ENCODE assay signal across 1 cellular context in the genomic region with DNA sequence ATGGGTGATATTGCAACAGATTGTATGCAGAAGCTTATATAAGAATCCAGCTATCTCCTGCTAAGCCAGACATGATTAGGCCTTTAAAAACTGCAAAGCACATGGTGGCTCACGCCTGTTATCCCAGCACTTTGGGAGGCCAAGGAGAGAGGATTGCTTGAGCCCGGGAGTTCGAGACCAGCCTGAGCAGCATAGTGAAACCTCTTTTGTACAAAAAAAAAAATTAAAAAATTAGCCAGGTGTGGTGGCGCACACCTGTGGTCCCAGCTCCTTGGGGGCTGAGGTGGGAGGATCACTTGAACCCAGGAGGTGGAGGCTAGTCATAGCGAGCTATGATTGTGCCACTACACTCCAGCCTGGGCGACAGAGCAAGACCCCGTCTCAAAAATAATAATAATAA.
TF ChIP-seq lines count a peak whose summit lies in the region.

No MANE protein-coding gene starts in this region.

TF ChIP-seq in HepG2, 621 proteins besides CTCF, POLR2A, EP300 and RAD21:
- TF ChIP-seq CEBPB (IDR thresholded peaks at IDR 0.05; ENCODE audit: borderline replicate concordance, low read depth, low read length) (0 out of 2 replicates have a peak, but pooled peaks have one; percentile 4), ZNF460 (CRISPR knock-in tag; IDR thresholded peaks at IDR 0.05; ENCODE audit: borderline replicate concordance) (peak; percentile 21; the same call in 1 of the 2 replicates), KLF12 (CRISPR knock-in tag; IDR thresholded peaks at IDR 0.05; ENCODE audit: borderline replicate concordance) (no peak)
- TF ChIP-seq, protein P1, sequence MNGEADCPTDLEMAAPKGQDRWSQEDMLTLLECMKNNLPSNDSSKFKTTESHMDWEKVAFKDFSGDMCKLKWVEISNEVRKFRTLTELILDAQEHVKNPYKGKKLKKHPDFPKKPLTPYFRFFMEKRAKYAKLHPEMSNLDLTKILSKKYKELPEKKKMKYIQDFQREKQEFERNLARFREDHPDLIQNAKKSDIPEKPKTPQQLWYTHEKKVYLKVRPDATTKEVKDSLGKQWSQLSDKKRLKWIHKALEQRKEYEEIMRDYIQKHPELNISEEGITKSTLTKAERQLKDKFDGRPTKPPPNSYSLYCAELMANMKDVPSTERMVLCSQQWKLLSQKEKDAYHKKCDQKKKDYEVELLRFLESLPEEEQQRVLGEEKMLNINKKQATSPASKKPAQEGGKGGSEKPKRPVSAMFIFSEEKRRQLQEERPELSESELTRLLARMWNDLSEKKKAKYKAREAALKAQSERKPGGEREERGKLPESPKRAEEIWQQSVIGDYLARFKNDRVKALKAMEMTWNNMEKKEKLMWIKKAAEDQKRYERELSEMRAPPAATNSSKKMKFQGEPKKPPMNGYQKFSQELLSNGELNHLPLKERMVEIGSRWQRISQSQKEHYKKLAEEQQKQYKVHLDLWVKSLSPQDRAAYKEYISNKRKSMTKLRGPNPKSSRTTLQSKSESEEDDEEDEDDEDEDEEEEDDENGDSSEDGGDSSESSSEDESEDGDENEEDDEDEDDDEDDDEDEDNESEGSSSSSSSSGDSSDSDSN (CRISPR knock-in tag; IDR thresholded peaks at IDR 0.05) = no peak
- TF ChIP-seq, protein P2, sequence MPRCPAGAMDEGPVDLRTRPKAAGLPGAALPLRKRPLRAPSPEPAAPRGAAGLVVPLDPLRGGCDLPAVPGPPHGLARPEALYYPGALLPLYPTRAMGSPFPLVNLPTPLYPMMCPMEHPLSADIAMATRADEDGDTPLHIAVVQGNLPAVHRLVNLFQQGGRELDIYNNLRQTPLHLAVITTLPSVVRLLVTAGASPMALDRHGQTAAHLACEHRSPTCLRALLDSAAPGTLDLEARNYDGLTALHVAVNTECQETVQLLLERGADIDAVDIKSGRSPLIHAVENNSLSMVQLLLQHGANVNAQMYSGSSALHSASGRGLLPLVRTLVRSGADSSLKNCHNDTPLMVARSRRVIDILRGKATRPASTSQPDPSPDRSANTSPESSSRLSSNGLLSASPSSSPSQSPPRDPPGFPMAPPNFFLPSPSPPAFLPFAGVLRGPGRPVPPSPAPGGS (CRISPR knock-in tag; IDR thresholded peaks at IDR 0.05) = 0 out of 2 replicates have a peak, but pooled peaks have one; percentile 6
